ENCODE assay signal across 16 cellular contexts in genomic region chr4:133720001-133720400, GRCh38.
DNase-seq lines count a peak whose midpoint lies in the region; ATAC-seq and TF ChIP-seq lines count a peak whose summit lies in the region.
"Had no signal": no experiment of that assay in that cellular context is flagged by ENCODE, and none has a peak within 500 bp of the region (broad histone marks: within the 10 kb centered on the region; RNA-seq: fewer than 3 reads in every experiment).

No MANE protein-coding gene starts in this region.

- no peak overlapping the region for H3K4me3 ChIP-seq in psoas muscle
- H3K4me3 ChIP-seq: BLaER1 treated with 17β-estradiol and CSF1 and Interleukin-3, amounts not matched to agents 10 nM and 100 nM had no signal

- DNase-seq in EL, result peak; percentile 2
- peak; percentile 5 for DNase-seq in M059J (ENCODE audit: low read depth)
- peak; percentile 21 for DNase-seq in amniotic epithelial cell (ENCODE audit: low read depth)
- DNase-seq in iris pigment epithelial cell (ENCODE audit: low read depth), result peak; percentile 3
- DNase-seq in NCI-H2227 treated with DMSO at 0.1 percent for 48 hours (lab: John Stamatoyannopoulos, UW), result no peak
- no peak for DNase-seq in NCI-H187 (lab: John Stamatoyannopoulos, UW)
- DNase-seq in psoas muscle, result no peak
- no peak for DNase-seq in epidermal melanocyte (ENCODE audit: insufficient read length, low spot score)
- DNase-seq: ACHN; CD4-positive, CD25-positive, alpha-beta regulatory T cell; DMS79; GDM1; GOT3; H9 had no signal

- ATAC-seq in psoas muscle, result no peak
- ATAC-seq: HepG2 had no signal

- no peaks in the 10 kb centered on the region for H3K36me3 ChIP-seq in psoas muscle (ENCODE audit: insufficient read depth in 1 of 2, low read depth in 1 of 2)
- H3K36me3 ChIP-seq: BLaER1 treated with 17β-estradiol and CSF1 and Interleukin-3, amounts not matched to agents 10 nM and 100 nM had no signal

- no peaks in the 10 kb centered on the region for H3K4me1 ChIP-seq in psoas muscle
- H3K4me1 ChIP-seq: BLaER1 treated with 17β-estradiol and CSF1 and Interleukin-3, amounts not matched to agents 10 nM and 100 nM had no signal

- intact Hi-C loops in psoas muscle (cut with DNase I), result no loop called here

- 55 to 62% (median 56%) methylated on average over 2 of the region's 2 CpGs for WGBS in psoas muscle, 3 donors

- no peak overlapping the region for H3K27ac ChIP-seq in psoas muscle
- H3K27ac ChIP-seq: BLaER1 treated with 17β-estradiol and CSF1 and Interleukin-3, amounts not matched to agents 10 nM and 100 nM had no signal

- no peaks in the 10 kb centered on the region for H3K9me3 ChIP-seq in psoas muscle
- H3K9me3 ChIP-seq: BLaER1 treated with 17β-estradiol and CSF1 and Interleukin-3, amounts not matched to agents 10 nM and 100 nM had no signal

- no peaks in the 10 kb centered on the region for H3K27me3 ChIP-seq in psoas muscle (ENCODE audit: insufficient read depth in 3 of 3, low read length in 2 of 3)
- H3K27me3 ChIP-seq: BLaER1 treated with 17β-estradiol and CSF1 and Interleukin-3, amounts not matched to agents 10 nM and 100 nM had no signal

- TF ChIP-seq CTCF in psoas muscle (IDR thresholded peaks at IDR 0.05), result no peak

Comparison
In these comparisons a context has a peak if more than half of its experiments do, and no peak if none do; other contexts are left out.
1. DNase-seq: peak in EL (single experiment), M059J (single experiment), amniotic epithelial cell (single experiment) and iris pigment epithelial cell (single experiment); none in NCI-H2227 treated with DMSO at 0.1 percent for 48 hours (single experiment), NCI-H187 (0 of 2), psoas muscle (0 of 2) and epidermal melanocyte (single experiment).